In the genomic region with DNA sequence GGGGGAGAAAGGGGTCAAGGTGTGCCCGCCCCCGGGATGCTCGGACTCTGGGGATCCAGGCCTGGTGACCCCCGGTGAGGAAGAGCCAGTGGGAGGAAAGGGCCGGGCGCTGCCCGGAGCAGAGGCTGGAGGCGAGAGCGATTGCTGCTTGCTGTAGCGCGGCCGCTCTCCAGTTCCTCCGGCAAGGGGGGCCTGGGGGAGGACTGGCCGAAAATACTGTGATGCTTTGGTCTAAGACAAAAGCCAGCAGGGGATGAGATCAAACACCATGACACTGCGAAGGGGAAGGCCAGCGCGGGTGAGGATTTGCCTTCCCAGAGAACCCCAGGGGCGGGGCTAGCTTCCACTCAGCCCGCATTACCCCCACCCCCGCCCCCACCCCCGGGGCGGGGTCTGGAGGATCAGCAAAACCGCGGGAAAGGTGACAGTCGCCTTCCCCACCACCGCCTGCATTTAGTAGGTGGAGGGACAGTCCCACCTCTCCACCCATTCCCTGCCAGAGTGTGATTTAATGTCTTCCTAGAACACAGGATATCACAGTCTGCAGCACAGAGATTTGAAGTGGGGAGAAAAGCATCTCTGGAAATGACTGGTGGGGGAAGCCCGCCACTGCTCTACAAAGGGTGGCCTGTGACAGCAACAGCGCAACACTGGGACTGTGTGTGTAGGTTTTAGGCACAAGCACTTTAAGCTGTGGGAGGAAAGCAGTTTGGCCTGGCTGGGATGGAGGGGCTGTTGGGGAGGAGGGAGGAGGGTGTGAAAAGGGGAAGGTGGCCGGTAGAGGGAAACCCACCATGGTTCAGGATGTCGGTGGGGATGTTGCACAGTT, we compare ENCODE assay signal across 8 cellular contexts. TPM values are rescaled to one million over a fixed set of nuclear protein-coding genes. Genes with fewer than 3 reads are reported as not detected.
A peak's percentile ranks its signal among the peaks of the same experiment; 100 is the strongest.
DNase-seq lines count a peak whose midpoint lies in the region; ATAC-seq and TF ChIP-seq lines count a peak whose summit lies in the region.

No MANE protein-coding gene starts in this region.

- peak overlapping the region; percentile 30 for H3K9ac ChIP-seq in endocrine pancreas (ENCODE audit: control insufficient read depth, insufficient read depth, low read length)

- peaks cover 2% of the 10 kb centered on the region for H3K9me3 Mint-ChIP-seq in activated CD8-positive, alpha-beta T cell treated with anti-CD3 and anti-CD28 coated beads for 36 hours

- no peaks in the 10 kb centered on the region for H3K36me3 Mint-ChIP-seq in activated CD8-positive, alpha-beta T cell treated with anti-CD3 and anti-CD28 coated beads for 36 hours (ENCODE audit: low read depth)

- peak; percentile 88 for ATAC-seq in HG03439 (IDR thresholded peaks at IDR 0.05; ENCODE audit: unreplicated experiment)
- peak; percentile 94 for ATAC-seq in activated CD8-positive, alpha-beta T cell treated with anti-CD3 and anti-CD28 coated beads for 36 hours

- peak overlapping the region; percentile 80 for H3K27ac Mint-ChIP-seq in activated CD8-positive, alpha-beta T cell treated with anti-CD3 and anti-CD28 coated beads for 36 hours

- intact Hi-C loops in activated CD8-positive, alpha-beta T cell treated with anti-CD3 and anti-CD28 coated beads for 36 hours (cut with micrococcal nuclease): loop anchor here (10.0 kb wide), 1 partner anchor 72 kb away; no protein-coding TSS in a partner anchor

- no peaks in the 10 kb centered on the region for H3K9me3 ChIP-seq in endocrine pancreas (ENCODE audit: control insufficient read depth, low read length)

- H3K4me1 Mint-ChIP-seq in activated CD8-positive, alpha-beta T cell treated with anti-CD3 and anti-CD28 coated beads for 36 hours (ENCODE audit: low read depth): peaks cover 22% of the 10 kb centered on the region

- CTCF ChIA-PET in activated CD8-positive, alpha-beta T cell treated with anti-CD3 and anti-CD28 coated beads for 36 hours (lab: Charles Lee): interaction anchor here (1.1 to 1.9 kb wide), 3 partner anchors 19 to 231 kb away, joined by 3 to 6 read pairs (median 6); no protein-coding TSS in a partner anchor

- DNase-seq in AG10803 (ENCODE audit: low read depth): peak; percentile 58
- DNase-seq in GM19240 (ENCODE audit: insufficient read length, low spot score): peak; percentile 53
- peak; percentile 72 for DNase-seq in NCI-H748 treated with DMSO at 0.1 percent for 48 hours (lab: John Stamatoyannopoulos, UW)
- DNase-seq in activated CD8-positive, alpha-beta T cell treated with anti-CD3 and anti-CD28 coated beads for 36 hours: peak; percentile 97
- DNase-seq in mucosa of gallbladder (ENCODE audit: low spot score): peak; percentile 43
- peak; percentile 73 for DNase-seq in stimulated activated CD8-positive, alpha-beta memory T cell treated with anti-CD3 and anti-CD28 coated beads, Interleukin-7, amount 100 ng/mL, for 24 hours (ENCODE audit: low read depth)

- TF ChIP-seq CTCF in AG10803 (conservative IDR thresholded peaks at IDR 0.05; ENCODE audit: low read length): 0 out of 2 replicates have a peak, but pooled peaks have one; percentile 7
- no peak for TF ChIP-seq CTCF in activated CD8-positive, alpha-beta T cell treated with anti-CD3 and anti-CD28 coated beads for 36 hours (IDR thresholded peaks at IDR 0.05)

- POLR2A ChIA-PET in activated CD8-positive, alpha-beta T cell treated with anti-CD3 and anti-CD28 coated beads for 36 hours (lab: Charles Lee): interaction anchor here (0.5 to 1.8 kb wide), 4 partner anchors 9 to 71 kb away, joined by 3 to 5 read pairs (median 5); no protein-coding TSS in a partner anchor

- H3K27me3 ChIP-seq in endocrine pancreas (ENCODE audit: control insufficient read depth, insufficient read depth, low read length): no peaks in the 10 kb centered on the region

- no peaks in the 10 kb centered on the region for H3K36me3 ChIP-seq in endocrine pancreas (ENCODE audit: control insufficient read depth, insufficient read depth, low read length)

- peak overlapping the region; percentile 73 for H3K4me3 Mint-ChIP-seq in activated CD8-positive, alpha-beta T cell treated with anti-CD3 and anti-CD28 coated beads for 36 hours

- H3K27me3 Mint-ChIP-seq in activated CD8-positive, alpha-beta T cell treated with anti-CD3 and anti-CD28 coated beads for 36 hours: peaks cover 27% of the 10 kb centered on the region

- no peaks in the 10 kb centered on the region for H3K4me1 ChIP-seq in endocrine pancreas (ENCODE audit: control insufficient read depth, insufficient read depth, low read length)

- peak overlapping the region; percentile 48 for H3K4me3 ChIP-seq in AG10803 (ENCODE audit: low read length)
- no peak overlapping the region for H3K4me3 ChIP-seq in endocrine pancreas (ENCODE audit: control insufficient read depth, insufficient read depth, low read length)

RNA-seq across cellular contexts. Expression of a gene that starts 25.7 kb away (rescaled TPM):
- 1 to 10 TPM; 8.1 to 9.0 TPM for total RNA-seq in activated CD8-positive, alpha-beta T cell treated with anti-CD3 and anti-CD28 coated beads for 36 hours
- total RNA-seq in mucosa of gallbladder: 87.4 TPM

Comparison
In these comparisons a context has a peak if more than half of its experiments do, and no peak if none do; other contexts are left out.
1. DNase-seq: peak in every context shown above with its lines; median percentile 97 in activated CD8-positive, alpha-beta T cell treated with anti-CD3 and anti-CD28 coated beads for 36 hours; 73 in stimulated activated CD8-positive, alpha-beta memory T cell treated with anti-CD3 and anti-CD28 coated beads, Interleukin-7, amount 100 ng/mL, for 24 hours; 72 in NCI-H748 treated with DMSO at 0.1 percent for 48 hours; 58 in AG10803; 53 in GM19240; 43 in mucosa of gallbladder.